In the genomic region with DNA sequence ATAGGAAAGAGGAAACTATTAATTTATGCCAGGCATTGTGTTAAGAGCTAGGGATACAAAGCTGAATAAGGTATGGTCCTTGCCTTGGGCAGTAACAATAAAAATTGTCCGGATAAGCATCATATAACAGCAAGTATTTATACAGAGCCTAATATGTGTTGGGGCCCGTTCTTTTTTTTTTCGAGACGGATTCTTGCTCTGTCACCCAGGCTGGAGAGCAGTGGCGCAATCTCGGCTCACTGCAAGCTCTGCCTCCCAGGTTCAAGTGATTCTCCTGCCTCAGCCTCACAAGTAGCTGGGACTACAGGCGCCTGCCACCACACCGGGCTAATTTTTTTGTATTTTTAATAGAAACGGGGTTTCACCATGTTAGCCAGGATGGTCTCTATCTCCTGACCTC, we compare ENCODE assay signal across 3 cellular contexts. TPM values are rescaled to one million over a fixed set of nuclear protein-coding genes. Genes with fewer than 3 reads are reported as not detected.
"Had no signal": no experiment of that assay in that cellular context is flagged by ENCODE, and none has a peak within 500 bp of the region (broad histone marks: within the 10 kb centered on the region; RNA-seq: fewer than 3 reads in every experiment).

No MANE protein-coding gene starts in this region.

RNA-seq across cellular contexts. Expression of a gene that starts 22.2 kb away (rescaled TPM):
- total RNA-seq: mononuclear cell had no signal
- polyA plus RNA-seq: immature natural killer cell, mammary epithelial cell had no signal
